17 cellular contexts compared by ENCODE assay signal in genomic region chr14:91925727-91926121, GRCh38. TPM values are rescaled to one million over a fixed set of nuclear protein-coding genes. Genes with fewer than 3 reads are reported as not detected.
"Had no signal": no experiment of that assay in that cellular context is flagged by ENCODE, and none has a peak within 500 bp of the region (broad histone marks: within the 10 kb centered on the region; RNA-seq: fewer than 3 reads in every experiment).

No MANE protein-coding gene starts in this region.

- H3K9ac ChIP-seq: neural progenitor cell had no signal

- ATAC-seq: pancreas had no signal

- H2AFZ ChIP-seq: neural progenitor cell had no signal

- H3K4me3 ChIP-seq: adrenal gland, lower lobe of right lung, neural progenitor cell, pancreas had no signal

- H3K9me3 ChIP-seq: adrenal gland, lower lobe of right lung, pancreas had no signal

- H3K4me1 ChIP-seq: adrenal gland, neural progenitor cell, pancreas had no signal

- FAIRE-seq: pancreas had no signal

- H3K27me3 ChIP-seq: adrenal gland, foreskin keratinocyte, neural progenitor cell, pancreas had no signal

- H3K27ac ChIP-seq: foreskin keratinocyte, neural progenitor cell, pancreas, WERI-Rb-1 had no signal

- DNase-seq: activated CD4-positive, alpha-beta memory T cell treated with anti-CD3 and anti-CD28 coated beads, Interleukin-2, amount 10 ng/mL, durations not matched to agents 7 days and 5 days; activated CD4-positive, alpha-beta T cell treated with anti-CD3 and anti-CD28 coated beads for 4 hours; activated naive CD4-positive, alpha-beta T cell treated with anti-CD3 and anti-CD28 coated beads, Interleukin-2, amount 10 ng/mL, durations not matched to agents 7 days and 5 days; activated T-cell treated with anti-CD3 and anti-CD28 coated beads, Interleukin-2, amount 50 U/mL, for 24 hours; adrenal gland; effector memory CD4-positive, alpha-beta T cell; foreskin keratinocyte; glutamatergic neuron; kidney glomerular epithelial cell; lower lobe of right lung; midbrain; pancreas; stimulated activated CD4-positive, alpha-beta T cell treated with anti-CD3 and anti-CD28 coated beads, Interleukin-4, amount 100 ng/mL, for 24 hours; stimulated activated naive CD4-positive, alpha-beta T cell treated with Interleukin-2 at 50 U/mL for 16 hours; WERI-Rb-1 had no signal

- H3K36me3 ChIP-seq: adrenal gland, lower lobe of right lung, neural progenitor cell, pancreas, WERI-Rb-1 had no signal

- H3K4me2 ChIP-seq: neural progenitor cell had no signal

RNA-seq across cellular contexts. Expression of gene TC2N, which starts 58.4 kb away (rescaled TPM):
- total RNA-seq: myocyte had no signal
